Comparison of ENCODE assay signal across 12 cellular contexts in genomic region chrX:65707153-65707552, GRCh38. TPM values are rescaled to one million over a fixed set of nuclear protein-coding genes. Genes with fewer than 3 reads are reported as not detected.
A peak's percentile ranks its signal among the peaks of the same experiment; 100 is the strongest.
DNase-seq lines count a peak whose midpoint lies in the region; ATAC-seq and TF ChIP-seq lines count a peak whose summit lies in the region.
"Had no signal": no experiment of that assay in that cellular context is flagged by ENCODE, and none has a peak within 500 bp of the region (broad histone marks: within the 10 kb centered on the region; RNA-seq: fewer than 3 reads in every experiment).

No MANE protein-coding gene starts in this region.

- no peak overlapping the region for H2BK20ac ChIP-seq in IMR-90 (ENCODE audit: low read depth, low read length)

- no peak for TF ChIP-seq EP300 in ovary (IDR thresholded peaks at IDR 0.05)

- no peak overlapping the region for H3K9ac ChIP-seq in IMR-90 (ENCODE audit: low read depth, low read length)
- H3K9ac ChIP-seq in mammary epithelial cell (ENCODE audit: insufficient read depth, low read length): no peak overlapping the region

- POLR2A ChIA-PET in AG04450 (lab: Yijun Ruan, JAX): no interaction called here
- POLR2A ChIA-PET in IMR-90 (lab: Charles Lee; ENCODE audit: unreplicated experiment): interaction anchor here (1.2 kb wide), 1 partner anchor 38 kb away, joined by 4 read pairs; no protein-coding TSS in a partner anchor

- H3K79me2 ChIP-seq in mammary epithelial cell (ENCODE audit: insufficient read depth, low read length): peaks cover 81% of the 10 kb centered on the region

- H3K23ac ChIP-seq in IMR-90 (ENCODE audit: low read depth, low read length): no peak overlapping the region

- H2BK15ac ChIP-seq in IMR-90 (ENCODE audit: low read depth, low read length): no peak overlapping the region

- no peak for ATAC-seq in IMR-90 (ENCODE audit: low read depth)

- H4K20me1 ChIP-seq in IMR-90 (ENCODE audit: insufficient read depth, low read length) (peaks cover 72% of the 10 kb centered on the region), mammary epithelial cell (ENCODE audit: insufficient read depth, low read length) (no peaks in the 10 kb centered on the region)

- WGBS in IMR-90 (ENCODE audit: extremely low coverage in 2 of 2, insufficient read length in 1 of 2), 2 experiments: no CpG with 5 or more reads among the region's 2 CpGs
- WGBS in mammary epithelial cell (ENCODE audit: low coverage, missing lambda C conversion rate): 38% methylated on average over 1 of the region's 2 CpGs
- WGBS in ovary, 3 donors: 42 to 54% (median 50%) methylated on average over 2 of the region's 2 CpGs

- H3K4me3 ChIP-seq in AG04450 (ENCODE audit: low read depth, low read length) (no peak overlapping the region), IMR-90 (ENCODE audit: insufficient read depth, low read depth, low read length) (no peak overlapping the region), mammary epithelial cell (replicated peaks in 1 of 3; ENCODE audit: insufficient read depth in 1 of 3, low read depth in 2 of 3, low read length in 3 of 3) (no peak overlapping the region), ovary (no peak overlapping the region)
- H3K4me3 ChIP-seq: SK-N-MC, testis had no signal

- H3K36me3 ChIP-seq in IMR-90 (ENCODE audit: control insufficient read depth, insufficient read depth, low read length) (no peaks in the 10 kb centered on the region; the same call in 1 of the 2 replicates), mammary epithelial cell (ENCODE audit: insufficient read depth, low read length) (no peaks in the 10 kb centered on the region), ovary (no peaks in the 10 kb centered on the region)

- no peaks in the 10 kb centered on the region for H3K9me3 ChIP-seq in AG04450 (ENCODE audit: control insufficient read depth, insufficient read depth, low read length)
- H3K9me3 ChIP-seq in IMR-90 (ENCODE audit: control insufficient read depth, insufficient read depth, low read length): no peaks in the 10 kb centered on the region
- H3K9me3 ChIP-seq in mammary epithelial cell (replicated peaks; ENCODE audit: insufficient read depth, low read length): no peaks in the 10 kb centered on the region
- H3K9me3 ChIP-seq in ovary: no peaks in the 10 kb centered on the region
- H3K9me3 ChIP-seq: testis had no signal

- H4K5ac ChIP-seq in IMR-90 (ENCODE audit: low read depth, low read length): no peak overlapping the region

- no TSS peak for BruUV-seq in IMR-90 (replicated peaks; lab: Mats Ljungman, UMichigan)
- BruUV-seq in mammary epithelial cell (replicated peaks; lab: Mats Ljungman, UMichigan): no TSS peak

- H3K27ac ChIP-seq in AG04450 (ENCODE audit: low read depth, low read length) (peak overlapping the region; percentile 90), IMR-90 (ENCODE audit: insufficient read depth, low read length) (peak overlapping the region; percentile 32; the same call in 1 of the 2 replicates), mammary epithelial cell (ENCODE audit: insufficient read depth, low read depth, low read length) (peak overlapping the region; percentile 57), ovary (no peak overlapping the region)
- H3K27ac ChIP-seq: SK-N-MC had no signal

- H3K4me1 Mint-ChIP-seq in nephron: peaks cover 17% of the 10 kb centered on the region

- TF ChIP-seq RAD21 in IMR-90 (IDR thresholded peaks at IDR 0.05; ENCODE audit: low read length): no peak

- intact Hi-C loops in IMR-90 (cut with micrococcal nuclease) (loop anchor here (2.0 kb wide), 1 partner anchor 112 kb away; no protein-coding TSS in a partner anchor), mammary epithelial cell (cut with micrococcal nuclease) (loop anchor here (2.0 kb wide), 2 partner anchors 38 kb away; no protein-coding TSS in a partner anchor), ovary (cut with DNase I) (loop anchor here in 1 of 4 donors (10.0 kb wide), 1 partner anchor 112 kb away; no protein-coding TSS in a partner anchor)

- no peak overlapping the region for H2AK5ac ChIP-seq in IMR-90 (ENCODE audit: low read depth, low read length)

- H3K4me3 Mint-ChIP-seq in nephron: no peak overlapping the region

- no peak for TF ChIP-seq POLR2A in IMR-90 (IDR thresholded peaks at IDR 0.05; ENCODE audit: low read depth, low read length)
- TF ChIP-seq POLR2A in ovary (IDR thresholded peaks at IDR 0.05): no peak

- peaks cover 5 to 24% of the 10 kb centered on the region in 2 experiments; a peak in 2 of 4 replicates for H3K79me1 ChIP-seq in IMR-90 (ENCODE audit: low read depth in 1 of 2, low read length in 2 of 2)

- H2AK9ac ChIP-seq in IMR-90 (replicated peaks; ENCODE audit: low read depth, low read length, poor library complexity): no peak overlapping the region

- CTCF ChIA-PET in AG04450 (lab: Charles Lee): no interaction called here
- CTCF ChIA-PET in IMR-90 (lab: Yijun Ruan, JAX): no interaction called here
- CTCF ChIA-PET in mammary epithelial cell (lab: Charles Lee; ENCODE audit: low non-redundant PET): no interaction called here

- H3K9me3 Mint-ChIP-seq in nephron: peaks cover 6% of the 10 kb centered on the region

- no peak overlapping the region for H2AFZ ChIP-seq in IMR-90 (replicated peaks; ENCODE audit: low read length, poor library complexity)
- no peak overlapping the region for H2AFZ ChIP-seq in mammary epithelial cell (ENCODE audit: low read depth, low read length)

- DNase-seq in AG04450 (ENCODE audit: low read depth, low spot score): no peak
- no peak for DNase-seq in IMR-90
- DNase-seq in mammary epithelial cell: no peak
- no peak for DNase-seq in ovary
- no peak for DNase-seq in occipital lobe (lab: John Stamatoyannopoulos, UW)
- DNase-seq in MV-4-11 (lab: John Stamatoyannopoulos, UW): no peak
- DNase-seq in globus pallidus (ENCODE audit: low spot score): no peak
- DNase-seq: activated gamma-delta T cell treated with Interleukin-2 at 50 U/mL for 16 hours, foreskin melanocyte, testis had no signal

- H4K91ac ChIP-seq in IMR-90 (ENCODE audit: insufficient read depth, low read depth, low read length): no peak overlapping the region

- H3K27me3 Mint-ChIP-seq in nephron (ENCODE audit: low read depth): no peaks in the 10 kb centered on the region

- no peaks in the 10 kb centered on the region for H3K27me3 ChIP-seq in AG04450 (ENCODE audit: control insufficient read depth, insufficient read depth, low read length)
- no peaks in the 10 kb centered on the region for H3K27me3 ChIP-seq in IMR-90 (ENCODE audit: control insufficient read depth, insufficient read depth, low read length)
- H3K27me3 ChIP-seq in mammary epithelial cell (ENCODE audit: insufficient read depth, low read length): no peaks in the 10 kb centered on the region
- H3K27me3 ChIP-seq in ovary: no peaks in the 10 kb centered on the region
- H3K27me3 ChIP-seq: testis had no signal

- H3K18ac ChIP-seq in IMR-90 (ENCODE audit: low read depth, low read length): no peak overlapping the region

- dilution Hi-C loops in IMR-90 (cut with HindIII; ENCODE audit: low sequenced_read_pairs, unreplicated experiment): no loop called here
- dilution Hi-C loops in mammary epithelial cell (cut with HindIII; ENCODE audit: low sequenced_read_pairs): no loop called here

- H3K36me3 Mint-ChIP-seq in nephron (ENCODE audit: low read depth): peaks cover 9% of the 10 kb centered on the region

- TF ChIP-seq CTCF in AG04450 (IDR thresholded peaks at IDR 0.05; ENCODE audit: low read depth, low read length) (no peak), IMR-90 (conservative IDR thresholded peaks at IDR 0.05; ENCODE audit: low read depth, low read length) (no peak), mammary epithelial cell (conservative IDR thresholded peaks at IDR 0.05 in 1 of 2, IDR thresholded peaks at IDR 0.05 in 1 of 2; ENCODE audit: extremely low read depth in 1 of 2, insufficient read depth in 1 of 2, low read depth in 1 of 2, low read length in 2 of 2) (no peak), nephron (IDR thresholded peaks at IDR 0.05; ENCODE audit: unreplicated experiment in 3 of 3) (no peak), ovary (IDR thresholded peaks at IDR 0.05) (no peak)

- H3K56ac ChIP-seq in IMR-90 (ENCODE audit: extremely low read depth, insufficient read depth, low read length): no peak overlapping the region

- peak overlapping the region; percentile 18 to 45 (median 26) for H3K27ac Mint-ChIP-seq in nephron

- H3K4me2 ChIP-seq in IMR-90 (ENCODE audit: low read depth, low read length): no peak overlapping the region
- no peak overlapping the region for H3K4me2 ChIP-seq in mammary epithelial cell (ENCODE audit: insufficient read depth, low read depth, low read length)

- peaks cover 25% of the 10 kb centered on the region for H3K4me1 ChIP-seq in IMR-90 (ENCODE audit: control insufficient read depth, insufficient read depth, low read length)
- peaks cover 33% of the 10 kb centered on the region for H3K4me1 ChIP-seq in mammary epithelial cell (ENCODE audit: insufficient read depth, low read length)
- H3K4me1 ChIP-seq in ovary (ENCODE audit: insufficient read depth): peaks cover 4% of the 10 kb centered on the region
- H3K4me1 ChIP-seq: testis had no signal

- H3K9me1 ChIP-seq in IMR-90 (ENCODE audit: insufficient read depth, low read length): peaks cover 13% of the 10 kb centered on the region

- peak overlapping the region; percentile 22; the same call in 1 of the 2 replicates for H3K4ac ChIP-seq in IMR-90 (ENCODE audit: low read depth, low read length)

- in situ Hi-C loops in IMR-90 (cut with MboI; ENCODE audit: low sequenced_read_pairs) (no loop called here), mammary epithelial cell (cut with MboI; ENCODE audit: low sequenced_read_pairs in 2 of 2) (no loop called here)

- no peak overlapping the region for H4K8ac ChIP-seq in IMR-90 (ENCODE audit: low read depth in 2 of 2, low read length in 2 of 2)

- H2BK5ac ChIP-seq in IMR-90 (ENCODE audit: low read depth, low read length, poor library complexity, severe bottlenecking): peak overlapping the region; percentile 84

- H2BK120ac ChIP-seq in IMR-90 (ENCODE audit: low read depth, low read length): no peak overlapping the region

- H3K14ac ChIP-seq in IMR-90 (replicated peaks; ENCODE audit: low read depth, low read length): no peak overlapping the region

TF ChIP-seq in IMR-90, 13 proteins besides CTCF, POLR2A, EP300 and RAD21 (continues in another document):
- TF ChIP-seq SMC3 (IDR thresholded peaks at IDR 0.05; ENCODE audit: low read depth, low read length): no peak
- TF ChIP-seq CHD1 (IDR thresholded peaks at IDR 0.05; ENCODE audit: low read depth, low read length): no peak
- no peak for TF ChIP-seq RFX5 (IDR thresholded peaks at IDR 0.05; ENCODE audit: low read depth, low read length)

RNA-seq across cellular contexts. Expression of gene MSN, which starts 39.7 kb away (rescaled TPM):
- polyA plus RNA-seq in AG04450 (2011; rRNA removed): 484 and 493 TPM in 2 replicates
- 464 and 491 TPM in 2 replicates for polyA minus RNA-seq in AG04450 (2011; rRNA and poly(A)+ RNA removed)
- total RNA-seq in IMR-90 (2012; rRNA removed): 580 and 619 TPM in 2 replicates
- 422 TPM in 2 replicates for polyA plus RNA-seq in IMR-90 (2012; rRNA removed)
- polyA plus RNA-seq in IMR-90 (2012; cell fraction: cytosol; rRNA removed): 175 and 199 TPM in 2 replicates
- polyA plus RNA-seq in IMR-90 (2012; cell fraction: nucleus; rRNA removed; ENCODE audit: low replicate concordance): 152 and 305 TPM in 2 replicates
- 100 to 1,000 TPM; 261 to 317 TPM for total RNA-seq in mammary epithelial cell
- polyA plus RNA-seq in mammary epithelial cell: 374 TPM
- polyA minus RNA-seq in mammary epithelial cell: 640 TPM
- total RNA-seq in ovary: 100 to 1,000 TPM in 6 of 7 donors, 10 to 100 TPM in 1; 60.1 to 183 (median 160) TPM
- polyA plus RNA-seq in ovary: 100 to 1,000 TPM; 119 to 342 TPM
- total RNA-seq in occipital lobe: 24.8 TPM

Comparison
In these comparisons a context has a peak if more than half of its experiments do, and no peak if none do; other contexts are left out.
1. H3K27ac ChIP-seq: peak in AG04450 (single experiment), IMR-90 (single experiment) and mammary epithelial cell (single experiment); none in ovary (0 of 2).